In the genomic region with DNA sequence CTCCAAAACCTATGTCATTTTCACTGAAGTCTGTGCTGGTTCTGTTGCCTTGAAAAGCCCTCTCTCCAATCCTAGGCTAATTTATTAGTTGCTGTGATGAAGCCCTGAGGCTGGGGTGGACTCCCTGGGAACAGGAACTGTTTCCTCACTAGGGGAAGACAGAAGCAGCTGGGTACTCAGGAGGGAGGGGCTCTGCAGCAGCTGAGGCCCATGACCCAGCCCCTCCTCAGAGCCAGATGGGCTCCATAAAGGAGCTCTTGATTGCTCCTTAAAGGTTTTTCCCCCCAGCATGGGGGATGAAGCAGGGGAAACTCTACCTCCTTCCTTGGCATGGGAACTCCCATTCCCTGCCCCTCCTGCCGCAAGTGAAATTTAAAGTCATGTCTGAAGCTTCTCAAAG, we compare ENCODE assay signal across 18 cellular contexts. TPM values are rescaled to one million over a fixed set of nuclear protein-coding genes. Genes with fewer than 3 reads are reported as not detected.
"Had no signal": no experiment of that assay in that cellular context is flagged by ENCODE, and none has a peak within 500 bp of the region (broad histone marks: within the 10 kb centered on the region; RNA-seq: fewer than 3 reads in every experiment).

No MANE protein-coding gene starts in this region.

- H3K4me1 ChIP-seq: foreskin keratinocyte had no signal

- ATAC-seq: activated T-helper 17 cell treated with anti-CD3 and anti-CD28 coated beads, Interleukin-2, amount 50 U/mL, for 72 hours; foreskin keratinocyte; left cardiac atrium; lower lobe of right lung; stimulated activated naive B cell treated with anti-CD40 and anti-IgM and Interleukin-4, amounts not matched to agents 10 μg/mL and 1 μg/mL and 100 μg/mL, for 72 hours had no signal

- DNase-seq: activated CD4-positive, alpha-beta T cell treated with anti-CD3 and anti-CD28 coated beads for 1 hour; activated CD4-positive, alpha-beta T cell treated with anti-CD3 and anti-CD28 coated beads, Interleukin-2, amount 50 U/mL, for 4 hours; activated naive CD4-positive, alpha-beta T cell treated with Interleukin-2 at 50 U/mL for 16 hours; aorta; cortex of kidney; effector CD8-positive, alpha-beta T cell; foreskin keratinocyte; left cardiac atrium; lower lobe of right lung; midbrain; stimulated activated CD4-positive, alpha-beta T cell treated with anti-CD3 and anti-CD28 coated beads, Interleukin-15, amount 100 ng/mL, for 24 hours; stimulated activated CD4-positive, alpha-beta T cell treated with anti-CD3 and anti-CD28 coated beads, Interleukin-4, amount 100 ng/mL, for 1 hour; stimulated activated naive B cell treated with anti-CD40 and anti-IgM and Interleukin-4, amounts not matched to agents 10 μg/mL and 1 μg/mL and 100 μg/mL, for 72 hours; T1000; tibial artery had no signal

- H3K36me3 ChIP-seq: lower lobe of right lung, tibial artery had no signal

- H3K27ac ChIP-seq: foreskin keratinocyte, lower lobe of right lung, skin epidermis, tibial artery had no signal

- H3K9me3 Mint-ChIP-seq: activated T-helper 17 cell treated with anti-CD3 and anti-CD28 coated beads, Interleukin-2, amount 50 U/mL, for 72 hours had no signal

- H3K9me3 ChIP-seq: lower lobe of right lung had no signal

- H3K4me1 Mint-ChIP-seq: activated T-helper 17 cell treated with anti-CD3 and anti-CD28 coated beads, Interleukin-2, amount 50 U/mL, for 72 hours had no signal

- H3K27ac Mint-ChIP-seq: activated T-helper 17 cell treated with anti-CD3 and anti-CD28 coated beads, Interleukin-2, amount 50 U/mL, for 72 hours; stimulated activated naive B cell treated with anti-CD40 and anti-IgM and Interleukin-4, amounts not matched to agents 10 μg/mL and 1 μg/mL and 100 μg/mL, for 72 hours had no signal

- H3K4me3 ChIP-seq: lower lobe of right lung, skin epidermis, tibial artery had no signal

- H3K4me3 Mint-ChIP-seq: activated T-helper 17 cell treated with anti-CD3 and anti-CD28 coated beads, Interleukin-2, amount 50 U/mL, for 72 hours; stimulated activated naive B cell treated with anti-CD40 and anti-IgM and Interleukin-4, amounts not matched to agents 10 μg/mL and 1 μg/mL and 100 μg/mL, for 72 hours had no signal

RNA-seq across cellular contexts. Expression of a gene that starts 3.4 kb away (rescaled TPM):
- total RNA-seq: foreskin keratinocyte, lower lobe of right lung, subcutaneous adipose tissue had no signal
